21 cellular contexts compared by ENCODE assay signal in the genomic region with DNA sequence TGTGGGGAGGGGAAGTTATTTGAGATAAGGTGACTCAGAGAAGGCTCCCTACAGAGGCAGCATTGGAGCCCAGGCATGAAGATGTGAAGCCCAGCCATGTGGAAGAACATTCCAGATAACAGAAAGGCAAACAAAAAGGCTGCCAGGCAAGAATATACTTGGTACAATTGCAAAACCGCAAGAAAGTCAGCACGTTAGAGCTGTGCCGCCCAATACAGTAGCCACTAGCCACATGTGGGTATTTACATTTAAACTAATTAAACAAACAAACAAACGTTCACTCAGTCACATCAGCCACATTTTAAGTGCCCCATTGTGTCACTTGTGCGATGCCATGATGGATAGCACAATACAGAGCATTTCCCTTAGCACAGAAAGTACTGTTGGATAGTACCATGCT.
DNase-seq lines count a peak whose midpoint lies in the region; ATAC-seq and TF ChIP-seq lines count a peak whose summit lies in the region.
"Had no signal": no experiment of that assay in that cellular context is flagged by ENCODE, and none has a peak within 500 bp of the region (broad histone marks: within the 10 kb centered on the region; RNA-seq: fewer than 3 reads in every experiment).

No MANE protein-coding gene starts in this region.

- H3K14ac ChIP-seq in IMR-90 (replicated peaks; ENCODE audit: low read depth, low read length), result no peak overlapping the region; the same call in 1 of the 2 replicates

- no peak overlapping the region for H2BK5ac ChIP-seq in IMR-90 (ENCODE audit: low read depth, low read length, poor library complexity, severe bottlenecking)

- H3K27me3 ChIP-seq in IMR-90 (ENCODE audit: control insufficient read depth, insufficient read depth, low read length) (no peaks in the 10 kb centered on the region), adipocyte (replicated peaks; ENCODE audit: control insufficient read depth, insufficient read depth, low read length) (no peaks in the 10 kb centered on the region)
- H3K27me3 ChIP-seq: heart right ventricle, tibial artery had no signal

- H3K4me2 ChIP-seq in IMR-90 (ENCODE audit: low read depth, low read length), result no peak overlapping the region

- H2BK20ac ChIP-seq in IMR-90 (ENCODE audit: low read depth, low read length), result no peak overlapping the region

- no peak overlapping the region; the same call in 1 of the 2 replicates for H2AK5ac ChIP-seq in IMR-90 (ENCODE audit: low read depth, low read length)

- in situ Hi-C loops in IMR-90 (cut with MboI; ENCODE audit: low sequenced_read_pairs), result no loop called here

- ATAC-seq in IMR-90 (ENCODE audit: low read depth), result peak; percentile 61
- ATAC-seq in GM18907 (IDR thresholded peaks at IDR 0.05; ENCODE audit: unreplicated experiment), result no peak
- ATAC-seq: heart right ventricle had no signal

- H3K9me3 ChIP-seq in IMR-90 (ENCODE audit: control insufficient read depth, insufficient read depth, low read length) (no peaks in the 10 kb centered on the region), adipocyte (ENCODE audit: control insufficient read depth, low read length) (no peaks in the 10 kb centered on the region)
- H3K9me3 ChIP-seq: heart right ventricle, tibial artery had no signal

- no peak for TF ChIP-seq POLR2A in IMR-90 (IDR thresholded peaks at IDR 0.05; ENCODE audit: low read depth, low read length)

- no peak overlapping the region for H3K4me3 ChIP-seq in IMR-90 (ENCODE audit: insufficient read depth, low read depth, low read length)
- no peak overlapping the region for H3K4me3 ChIP-seq in adipocyte (ENCODE audit: low read length)
- H3K4me3 ChIP-seq: heart right ventricle, tibial artery had no signal

- no peak overlapping the region for H3K4ac ChIP-seq in IMR-90 (ENCODE audit: low read depth, low read length)

- H2AFZ ChIP-seq in IMR-90 (replicated peaks; ENCODE audit: low read length, poor library complexity), result no peak overlapping the region

- intact Hi-C loops in IMR-90 (cut with micrococcal nuclease), result no loop called here

- peaks cover 2% of the 10 kb centered on the region; the same call in 1 of the 2 replicates for H3K4me1 ChIP-seq in IMR-90 (ENCODE audit: control insufficient read depth, insufficient read depth, low read length)
- H3K4me1 ChIP-seq in adipocyte (ENCODE audit: control insufficient read depth, insufficient read depth, low read length), result peaks cover 8% of the 10 kb centered on the region
- H3K4me1 ChIP-seq: heart right ventricle, tibial artery had no signal

- dilution Hi-C loops in IMR-90 (cut with HindIII; ENCODE audit: low sequenced_read_pairs, unreplicated experiment), result no loop called here

- H4K8ac ChIP-seq in IMR-90 (ENCODE audit: low read depth in 2 of 2, low read length in 2 of 2), result no peak overlapping the region

- H4K20me1 ChIP-seq in IMR-90 (ENCODE audit: insufficient read depth, low read length), result no peaks in the 10 kb centered on the region

- H4K5ac ChIP-seq in IMR-90 (ENCODE audit: low read depth, low read length), result no peak overlapping the region

- no peak overlapping the region for H2BK15ac ChIP-seq in IMR-90 (ENCODE audit: low read depth, low read length)

- no peak overlapping the region for H3K27ac ChIP-seq in IMR-90 (ENCODE audit: insufficient read depth, low read length)
- H3K27ac ChIP-seq: heart right ventricle, tibial artery, WERI-Rb-1 had no signal

- H3K79me1 ChIP-seq in IMR-90 (ENCODE audit: low read depth in 1 of 2, low read length in 2 of 2), result no peaks in the 10 kb centered on the region; a peak in 1 of 4 replicates

- TF ChIP-seq RAD21 in IMR-90 (IDR thresholded peaks at IDR 0.05; ENCODE audit: low read length), result no peak

- no peak overlapping the region for H2BK120ac ChIP-seq in IMR-90 (ENCODE audit: low read depth, low read length)

- CTCF ChIA-PET in IMR-90 (lab: Yijun Ruan, JAX), result no interaction called here

- WGBS in IMR-90 (ENCODE audit: extremely low coverage in 2 of 2, insufficient read length in 1 of 2), 2 experiments, result no CpG with 5 or more reads among the region's 5 CpGs

- POLR2A ChIA-PET in IMR-90 (lab: Charles Lee; ENCODE audit: unreplicated experiment), result no interaction called here

- H3K9ac ChIP-seq in IMR-90 (ENCODE audit: low read depth, low read length) (no peak overlapping the region), adipocyte (ENCODE audit: low read length) (no peak overlapping the region)

- DNase-seq in AG20443 (ENCODE audit: low spot score), result peak; percentile 18
- peak; percentile 58 for DNase-seq in IMR-90
- peak; percentile 43 for DNase-seq in adipocyte (ENCODE audit: low read depth)
- DNase-seq in glomerular visceral epithelial cell (ENCODE audit: extremely low spot score), result peak; percentile 40
- DNase-seq in NCI-H510A (lab: John Stamatoyannopoulos, UW), result no peak
- DNase-seq in OCI-M1 (lab: John Stamatoyannopoulos, UW), result no peak
- no peak for DNase-seq in activated CD4-positive, alpha-beta T cell treated with anti-CD3 and anti-CD28 coated beads for 4 hours
- DNase-seq: activated CD4-positive, alpha-beta T cell treated with anti-CD3 and anti-CD28 coated beads, Interleukin-2, amount 50 U/mL, for 4 hours; CD4-positive, alpha-beta memory T cell; DMS53; endodermal cell; heart right ventricle; Kasumi-1; NCI-H1436; nucleus accumbens; retina; Right ventricle myocardium superior; stimulated activated naive CD4-positive, alpha-beta T cell; tibial artery; WERI-Rb-1 had no signal

- no peak overlapping the region for H4K91ac ChIP-seq in IMR-90 (ENCODE audit: insufficient read depth, low read depth, low read length)

- H3K36me3 ChIP-seq in IMR-90 (ENCODE audit: control insufficient read depth, insufficient read depth, low read length) (no peaks in the 10 kb centered on the region), adipocyte (ENCODE audit: control insufficient read depth, insufficient read depth, low read length, severe bottlenecking) (no peaks in the 10 kb centered on the region)
- H3K36me3 ChIP-seq: heart right ventricle, tibial artery, WERI-Rb-1 had no signal

- H3K18ac ChIP-seq in IMR-90 (ENCODE audit: low read depth, low read length), result no peak overlapping the region

- no TSS peak for BruUV-seq in IMR-90 (replicated peaks; lab: Mats Ljungman, UMichigan)

- no peak overlapping the region for H2AK9ac ChIP-seq in IMR-90 (replicated peaks; ENCODE audit: low read depth, low read length, poor library complexity)

- no peak for TF ChIP-seq CTCF in IMR-90 (conservative IDR thresholded peaks at IDR 0.05; ENCODE audit: low read depth, low read length)

- 0 out of 2 replicates have a peak, but pooled peaks cover 4% of the 10 kb centered on the region for H3K9me1 ChIP-seq in IMR-90 (ENCODE audit: insufficient read depth, low read length)

- H3K23ac ChIP-seq in IMR-90 (ENCODE audit: low read depth, low read length), result peak overlapping the region; percentile 32; the same call in 1 of the 2 replicates

- no peak overlapping the region for H3K56ac ChIP-seq in IMR-90 (ENCODE audit: extremely low read depth, insufficient read depth, low read length)

TF ChIP-seq in IMR-90, 13 proteins besides CTCF, POLR2A, EP300 and RAD21:
- TF ChIP-seq SMC3 (IDR thresholded peaks at IDR 0.05; ENCODE audit: low read depth, low read length) (no peak), RFX5 (IDR thresholded peaks at IDR 0.05; ENCODE audit: low read depth, low read length) (no peak), CEBPB (IDR thresholded peaks at IDR 0.05; ENCODE audit: low read depth, low read length) (no peak), MAZ (IDR thresholded peaks at IDR 0.05; ENCODE audit: borderline replicate concordance, low read depth, low read length) (no peak), MAFK (IDR thresholded peaks at IDR 0.05; ENCODE audit: low read depth, low read length) (no peak), ELK1 (IDR thresholded peaks at IDR 0.05; ENCODE audit: borderline replicate concordance, low read depth, low read length) (no peak), RCOR1 (IDR thresholded peaks at IDR 0.05; ENCODE audit: insufficient replicate concordance, low read length) (no peak), MXI1 (IDR thresholded peaks at IDR 0.05; ENCODE audit: borderline replicate concordance, low read depth, low read length) (no peak), NFE2L2 (IDR thresholded peaks at IDR 0.05; ENCODE audit: low read depth, low read length) (no peak), BHLHE40 (IDR thresholded peaks at IDR 0.05; ENCODE audit: low read depth, low read length) (no peak), CHD1 (IDR thresholded peaks at IDR 0.05; ENCODE audit: low read depth, low read length) (no peak), FOS (IDR thresholded peaks at IDR 0.05; ENCODE audit: low read depth, low read length) (no peak)
- TF ChIP-seq, protein P1, sequence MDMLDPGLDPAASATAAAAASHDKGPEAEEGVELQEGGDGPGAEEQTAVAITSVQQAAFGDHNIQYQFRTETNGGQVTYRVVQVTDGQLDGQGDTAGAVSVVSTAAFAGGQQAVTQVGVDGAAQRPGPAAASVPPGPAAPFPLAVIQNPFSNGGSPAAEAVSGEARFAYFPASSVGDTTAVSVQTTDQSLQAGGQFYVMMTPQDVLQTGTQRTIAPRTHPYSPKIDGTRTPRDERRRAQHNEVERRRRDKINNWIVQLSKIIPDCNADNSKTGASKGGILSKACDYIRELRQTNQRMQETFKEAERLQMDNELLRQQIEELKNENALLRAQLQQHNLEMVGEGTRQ (IDR thresholded peaks at IDR 0.05; ENCODE audit: low read depth, low read length), result no peak

Comparison
In these comparisons a context has a peak if more than half of its experiments do, and no peak if none do; other contexts are left out.
1. DNase-seq: peak in AG20443 (single experiment), IMR-90 (single experiment), adipocyte (single experiment) and glomerular visceral epithelial cell (single experiment); none in NCI-H510A (single experiment), OCI-M1 (single experiment) and activated CD4-positive, alpha-beta T cell treated with anti-CD3 and anti-CD28 coated beads for 4 hours (0 of 2).